29 cellular contexts compared by ENCODE assay signal in the genomic region with DNA sequence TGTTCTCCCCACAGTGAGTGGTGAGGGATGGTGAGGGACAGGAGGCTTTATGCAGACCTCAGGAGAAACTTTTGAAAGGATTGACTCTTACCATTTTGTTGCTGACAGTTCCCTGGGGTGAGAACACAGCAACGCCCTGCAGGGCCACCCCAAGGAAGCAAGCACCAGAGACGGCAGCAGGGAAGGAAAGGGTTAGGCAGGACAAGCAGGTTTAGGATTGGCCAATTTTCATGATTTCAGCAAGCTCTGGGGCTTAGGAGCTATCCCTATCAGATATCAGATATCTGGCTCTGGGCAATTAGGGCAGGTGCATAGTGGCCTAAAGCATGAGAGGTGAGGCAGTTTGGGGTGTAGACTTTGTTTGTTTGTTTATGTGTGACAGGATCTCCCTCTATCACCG.
"Had no signal": no experiment of that assay in that cellular context is flagged by ENCODE, and none has a peak within 500 bp of the region (broad histone marks: within the 10 kb centered on the region; RNA-seq: fewer than 3 reads in every experiment).

No MANE protein-coding gene starts in this region.

- ATAC-seq: esophagus mucosa; gastrocnemius medialis; left lobe of liver; mucosa of descending colon; natural killer cell treated with Interleukin-12 subunit alpha and Interleukin-12 subunit beta and Interleukin-15 and Interleukin-18, amount 100 ng/mL, for 72 hours; psoas muscle; right cardiac atrium; stimulated activated memory B cell treated with anti-CD40 and anti-IgM and Interleukin-4, amounts not matched to agents 10 μg/mL and 1 μg/mL and 100 μg/mL, for 72 hours; stimulated activated naive CD8-positive, alpha-beta T cell treated with anti-CD3 and anti-CD28 coated beads, Interleukin-15, Interleukin-2, amounts not matched to agents 100 U/mL and 50 U/mL, for 24 hours had no signal

- FAIRE-seq: colon, kidney, urothelium cell line had no signal

- H3K27ac Mint-ChIP-seq: memory B cell; mesothelial cell of epicardium; natural killer cell treated with Interleukin-12 subunit alpha and Interleukin-12 subunit beta and Interleukin-15 and Interleukin-18, amount 100 ng/mL, for 72 hours; stimulated activated memory B cell treated with anti-CD40 and anti-IgM and Interleukin-4, amounts not matched to agents 10 μg/mL and 1 μg/mL and 100 μg/mL, for 72 hours; type B pancreatic cell had no signal

- DNase-seq: effector CD8-positive, alpha-beta T cell; endodermal cell; foreskin fibroblast; gastrocnemius medialis; head of caudate nucleus; kidney; mucosa of descending colon; naive B cell; nucleus accumbens; posterior cingulate gyrus; psoas muscle; right cardiac atrium; sigmoid colon; stimulated activated CD4-positive, alpha-beta T cell treated with anti-CD3 and anti-CD28 coated beads, Interleukin-4, amount 100 ng/mL, for 4 hours; stimulated activated naive CD8-positive, alpha-beta T cell treated with anti-CD3 and anti-CD28 coated beads, Interleukin-15, Interleukin-2, amounts not matched to agents 100 U/mL and 50 U/mL, for 24 hours; substantia nigra; testis; tibial artery had no signal

- H3K4me1 Mint-ChIP-seq: memory B cell; naive B cell; stimulated activated memory B cell treated with anti-CD40 and anti-IgM and Interleukin-4, amounts not matched to agents 10 μg/mL and 1 μg/mL and 100 μg/mL, for 72 hours had no signal

- H3K36me3 ChIP-seq: gastrocnemius medialis, sigmoid colon, tibial artery had no signal

- H3K4me3 Mint-ChIP-seq: endodermal cell; memory B cell; mesothelial cell of epicardium; naive B cell; natural killer cell treated with Interleukin-12 subunit alpha and Interleukin-12 subunit beta and Interleukin-15 and Interleukin-18, amount 100 ng/mL, for 72 hours; stimulated activated memory B cell treated with anti-CD40 and anti-IgM and Interleukin-4, amounts not matched to agents 10 μg/mL and 1 μg/mL and 100 μg/mL, for 72 hours; type B pancreatic cell had no signal

- H3K9me3 Mint-ChIP-seq: natural killer cell treated with Interleukin-12 subunit alpha and Interleukin-12 subunit beta and Interleukin-15 and Interleukin-18, amount 100 ng/mL, for 72 hours; type B pancreatic cell had no signal

- H3K36me3 Mint-ChIP-seq: memory B cell; mesothelial cell of epicardium; naive B cell; natural killer cell treated with Interleukin-12 subunit alpha and Interleukin-12 subunit beta and Interleukin-15 and Interleukin-18, amount 100 ng/mL, for 72 hours; stimulated activated memory B cell treated with anti-CD40 and anti-IgM and Interleukin-4, amounts not matched to agents 10 μg/mL and 1 μg/mL and 100 μg/mL, for 72 hours; type B pancreatic cell had no signal

- H3K27ac ChIP-seq: epithelial cell of prostate, gastrocnemius medialis, psoas muscle, sigmoid colon, testis, tibial artery had no signal

- H3K4me3 ChIP-seq: gastrocnemius medialis, lung, mucosa of descending colon, psoas muscle, sigmoid colon, testis, tibial artery had no signal

- H3K4me1 ChIP-seq: gastrocnemius medialis, psoas muscle, sigmoid colon, testis, tibial artery had no signal

- H3K27me3 ChIP-seq: gastrocnemius medialis, sigmoid colon, testis had no signal

- H3K9me3 ChIP-seq: gastrocnemius medialis, mucosa of descending colon, psoas muscle, sigmoid colon, testis, tibial artery had no signal
